8 cellular contexts compared by ENCODE assay signal in the genomic region with DNA sequence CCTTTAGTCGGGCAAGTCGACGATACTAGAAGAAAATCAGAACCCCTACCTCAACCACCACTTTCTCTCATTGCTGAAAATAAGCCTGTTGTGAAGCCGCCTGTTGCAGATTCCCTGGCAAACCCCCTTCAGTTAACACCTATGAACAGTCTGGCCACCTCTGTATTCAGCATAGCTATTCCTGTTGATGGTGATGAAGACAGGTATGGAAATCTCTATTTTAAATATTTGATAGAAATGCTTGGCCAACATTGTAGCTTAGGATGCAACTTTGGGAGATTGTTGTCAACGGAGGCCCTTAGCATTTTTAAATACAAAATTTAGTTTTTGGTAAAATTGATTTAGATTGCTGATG. TPM values are rescaled to one million over a fixed set of nuclear protein-coding genes. Genes with fewer than 3 reads are reported as not detected.
DNase-seq lines count a peak whose midpoint lies in the region; ATAC-seq and TF ChIP-seq lines count a peak whose summit lies in the region.

No MANE protein-coding gene starts in this region.

- H3K27ac Mint-ChIP-seq in activated CD8-positive, alpha-beta memory T cell treated with anti-CD3 and anti-CD28 coated beads, Interleukin-2, amount 10 ng/mL, durations not matched to agents 7 days and 5 days = peak overlapping the region; percentile 71
- peak overlapping the region; percentile 74 for H3K27ac Mint-ChIP-seq in activated naive CD8-positive, alpha-beta T cell treated with anti-CD3 and anti-CD28 coated beads, Interleukin-2, amount 10 ng/mL, durations not matched to agents 7 days and 5 days

- no peak for TF ChIP-seq CTCF in left lung (IDR thresholded peaks at IDR 0.05)
- no peak for TF ChIP-seq CTCF in tibial artery (IDR thresholded peaks at IDR 0.05)

- peak overlapping the region; percentile 86 to 91 for H3K4me3 ChIP-seq in left lung
- peak overlapping the region; percentile 90 to 93 for H3K4me3 ChIP-seq in tibial artery

- H3K4me3 Mint-ChIP-seq in activated CD8-positive, alpha-beta memory T cell treated with anti-CD3 and anti-CD28 coated beads, Interleukin-2, amount 10 ng/mL, durations not matched to agents 7 days and 5 days = peak overlapping the region; percentile 91
- H3K4me3 Mint-ChIP-seq in activated naive CD8-positive, alpha-beta T cell treated with anti-CD3 and anti-CD28 coated beads, Interleukin-2, amount 10 ng/mL, durations not matched to agents 7 days and 5 days = peak overlapping the region; percentile 87

- intact Hi-C loops in left lung (cut with DNase I) (no loop called here), tibial artery (cut with DNase I; ENCODE audit: low total_unique reads) (loop anchor here (2.0 to 5.0 kb wide), 2 partner anchors 84 to 184 kb away; no protein-coding TSS in a partner anchor)

- no peak for DNase-seq in activated CD8-positive, alpha-beta memory T cell treated with anti-CD3 and anti-CD28 coated beads, Interleukin-2, amount 10 ng/mL, durations not matched to agents 7 days and 5 days
- DNase-seq in activated CD8-positive, alpha-beta memory T cell treated with anti-CD3 and anti-CD28 coated beads, Interleukin-2, amount 50 U/mL, for 48 hours = no peak
- no peak for DNase-seq in activated naive CD8-positive, alpha-beta T cell treated with anti-CD3 and anti-CD28 coated beads, Interleukin-2, amount 10 ng/mL, durations not matched to agents 7 days and 5 days
- DNase-seq in left lung (no peak), tibial artery (no peak), pons (ENCODE audit: low spot score) (no peak), NCI-H2196 treated with DMSO at 0.1 percent for 48 hours (lab: John Stamatoyannopoulos, UW; ENCODE audit: unreplicated experiment) (no peak)

- CTCF ChIA-PET in activated CD8-positive, alpha-beta memory T cell treated with anti-CD3 and anti-CD28 coated beads, Interleukin-2, amount 10 ng/mL, durations not matched to agents 7 days and 5 days (lab: Charles Lee) = interaction anchor here (0.8 to 2.6 kb wide), 4 partner anchors 26 to 674 kb away, joined by 3 to 17 read pairs (median 4); a partner anchor contains a TSS

- POLR2A ChIA-PET in activated naive CD8-positive, alpha-beta T cell treated with anti-CD3 and anti-CD28 coated beads, Interleukin-2, amount 10 ng/mL, durations not matched to agents 7 days and 5 days (lab: Charles Lee) = interaction anchor here (1.1 to 5.4 kb wide), 2 partner anchors 84 to 351 kb away, joined by 3 to 46 read pairs; a partner anchor contains a TSS

- H3K27ac ChIP-seq in left lung = peak overlapping the region; percentile 58 to 100
- H3K27ac ChIP-seq in tibial artery = peak overlapping the region; percentile 100

- peaks cover 2 to 55% of the 10 kb centered on the region in 2 donors for H3K4me1 ChIP-seq in left lung
- H3K4me1 ChIP-seq in tibial artery = peaks cover 0 to 38% (median 7%) of the 10 kb centered on the region in 4 donors

- no peaks in the 10 kb centered on the region for H3K9me3 Mint-ChIP-seq in activated CD8-positive, alpha-beta memory T cell treated with anti-CD3 and anti-CD28 coated beads, Interleukin-2, amount 10 ng/mL, durations not matched to agents 7 days and 5 days (ENCODE audit: low read depth)
- no peaks in the 10 kb centered on the region for H3K9me3 Mint-ChIP-seq in activated naive CD8-positive, alpha-beta T cell treated with anti-CD3 and anti-CD28 coated beads, Interleukin-2, amount 10 ng/mL, durations not matched to agents 7 days and 5 days

- H3K36me3 Mint-ChIP-seq in activated CD8-positive, alpha-beta memory T cell treated with anti-CD3 and anti-CD28 coated beads, Interleukin-2, amount 10 ng/mL, durations not matched to agents 7 days and 5 days = peaks cover 14% of the 10 kb centered on the region
- peaks cover 11% of the 10 kb centered on the region for H3K36me3 Mint-ChIP-seq in activated naive CD8-positive, alpha-beta T cell treated with anti-CD3 and anti-CD28 coated beads, Interleukin-2, amount 10 ng/mL, durations not matched to agents 7 days and 5 days

- H3K4me1 Mint-ChIP-seq in activated CD8-positive, alpha-beta memory T cell treated with anti-CD3 and anti-CD28 coated beads, Interleukin-2, amount 10 ng/mL, durations not matched to agents 7 days and 5 days = peaks cover 41% of the 10 kb centered on the region
- peaks cover 39% of the 10 kb centered on the region for H3K4me1 Mint-ChIP-seq in activated naive CD8-positive, alpha-beta T cell treated with anti-CD3 and anti-CD28 coated beads, Interleukin-2, amount 10 ng/mL, durations not matched to agents 7 days and 5 days

- H3K27me3 ChIP-seq in left lung (no peaks in the 10 kb centered on the region), tibial artery (no peaks in the 10 kb centered on the region)

- H3K27me3 Mint-ChIP-seq in activated CD8-positive, alpha-beta memory T cell treated with anti-CD3 and anti-CD28 coated beads, Interleukin-2, amount 10 ng/mL, durations not matched to agents 7 days and 5 days = peaks cover 4% of the 10 kb centered on the region
- peaks cover 2% of the 10 kb centered on the region for H3K27me3 Mint-ChIP-seq in activated naive CD8-positive, alpha-beta T cell treated with anti-CD3 and anti-CD28 coated beads, Interleukin-2, amount 10 ng/mL, durations not matched to agents 7 days and 5 days

- no peak for ATAC-seq in activated CD8-positive, alpha-beta memory T cell treated with anti-CD3 and anti-CD28 coated beads, Interleukin-2, amount 10 ng/mL, durations not matched to agents 7 days and 5 days
- no peak for ATAC-seq in activated naive CD8-positive, alpha-beta T cell treated with anti-CD3 and anti-CD28 coated beads, Interleukin-2, amount 10 ng/mL, durations not matched to agents 7 days and 5 days (ENCODE audit: low read depth)
- ATAC-seq in left lung (no peak), HG03097 (IDR thresholded peaks at IDR 0.05; ENCODE audit: low FRiP score, unreplicated experiment) (no peak)

- H3K9me3 ChIP-seq in left lung (no peaks in the 10 kb centered on the region), tibial artery (no peaks in the 10 kb centered on the region)

- H3K36me3 ChIP-seq in left lung (peaks cover 0 to 7% of the 10 kb centered on the region in 2 donors), tibial artery (no peaks in the 10 kb centered on the region)

RNA-seq across cellular contexts. Expression of a gene that starts 3.0 kb away (rescaled TPM):
- total RNA-seq in activated CD8-positive, alpha-beta memory T cell treated with anti-CD3 and anti-CD28 coated beads, Interleukin-2, amount 10 ng/mL, durations not matched to agents 7 days and 5 days = 1 to 10 TPM; 8.5 to 10.0 TPM
- 10 to 100 TPM; 15.5 to 15.8 TPM for total RNA-seq in activated naive CD8-positive, alpha-beta T cell treated with anti-CD3 and anti-CD28 coated beads, Interleukin-2, amount 10 ng/mL, durations not matched to agents 7 days and 5 days
- total RNA-seq in left lung = 10 to 100 TPM; 25.9 to 46.6 TPM
